In the genomic region with DNA sequence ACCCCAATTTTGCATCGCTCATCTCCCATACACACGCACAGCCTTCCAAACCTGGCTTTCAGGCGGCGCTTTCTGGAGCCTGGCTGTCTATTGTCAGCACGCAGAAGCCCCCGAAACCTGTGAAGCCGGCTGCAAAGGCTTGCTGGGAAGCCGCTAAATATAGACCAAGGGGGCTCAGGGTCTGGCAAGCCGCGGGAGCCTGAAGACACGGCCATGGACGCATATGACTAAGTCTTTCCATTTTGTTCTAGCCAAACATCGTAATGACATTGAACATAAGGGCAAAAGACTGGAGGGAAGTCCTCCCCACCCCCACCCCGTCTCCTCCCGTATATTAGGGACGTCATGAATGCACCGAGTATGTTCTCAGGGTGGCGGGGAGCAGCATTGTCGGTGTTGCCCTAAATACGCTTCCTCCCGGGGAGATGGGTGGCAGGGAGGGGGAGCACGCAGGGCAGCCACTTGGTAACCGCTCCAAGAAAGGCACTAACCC, we compare ENCODE assay signal across 10 cellular contexts. TPM values are rescaled to one million over a fixed set of nuclear protein-coding genes. Genes with fewer than 3 reads are reported as not detected.
DNase-seq lines count a peak whose midpoint lies in the region; ATAC-seq and TF ChIP-seq lines count a peak whose summit lies in the region.
"Had no signal": no experiment of that assay in that cellular context is flagged by ENCODE, and none has a peak within 500 bp of the region (broad histone marks: within the 10 kb centered on the region; RNA-seq: fewer than 3 reads in every experiment).

No MANE protein-coding gene starts in this region.

- H3K27me3 ChIP-seq in SK-N-SH (ENCODE audit: insufficient read depth) = peaks cover 26% of the 10 kb centered on the region
- H3K27me3 ChIP-seq in body of pancreas = no peaks in the 10 kb centered on the region
- H3K27me3 ChIP-seq in layer of hippocampus (ENCODE audit: control insufficient read depth, insufficient read depth, low read length) = no peaks in the 10 kb centered on the region

- no peak for TF ChIP-seq EP300 in SK-N-SH (IDR thresholded peaks at IDR 0.05; ENCODE audit: borderline replicate concordance in 1 of 2, low read depth in 1 of 2, low read length in 1 of 2)

- DNase-seq in SK-N-SH (no peak), body of pancreas (peak; percentile 23 to 68 (median 44))
- DNase-seq in activated effector memory CD4-positive, alpha-beta T cell treated with anti-CD3 and anti-CD28 coated beads, Interleukin-2, amount 50 U/mL, for 16 hours = no peak

- no peaks in the 10 kb centered on the region for H3K9me2 ChIP-seq in SK-N-SH

- no peaks in the 10 kb centered on the region for H3K36me3 ChIP-seq in SK-N-SH (replicated peaks in 1 of 2; ENCODE audit: control insufficient read depth in 1 of 2, insufficient read depth in 2 of 2, low read length in 1 of 2)
- no peaks in the 10 kb centered on the region for H3K36me3 ChIP-seq in body of pancreas (replicated peaks in 1 of 2; ENCODE audit: insufficient read depth in 1 of 2, low read depth in 2 of 2)
- H3K36me3 ChIP-seq: MG63 had no signal

- TF ChIP-seq RAD21 in SK-N-SH (IDR thresholded peaks at IDR 0.05; ENCODE audit: low read length) = no peak

- no peak overlapping the region for H2AFZ ChIP-seq in SK-N-SH (ENCODE audit: low read depth)

- H4K20me1 ChIP-seq in SK-N-SH (ENCODE audit: insufficient read depth) = no peaks in the 10 kb centered on the region

- no peak overlapping the region for H3K9ac ChIP-seq in SK-N-SH

- H3K4me1 ChIP-seq in SK-N-SH (ENCODE audit: control insufficient read depth in 1 of 2, insufficient read depth in 2 of 2, low read depth in 1 of 2, low read length in 1 of 2) = no peaks in the 10 kb centered on the region
- peaks cover 28% of the 10 kb centered on the region for H3K4me1 ChIP-seq in body of pancreas

- H3K27ac ChIP-seq in SK-N-SH (ENCODE audit: low read depth in 2 of 2, low read length in 1 of 2) = no peak overlapping the region
- peak overlapping the region; percentile 85 to 96 (median 90) for H3K27ac ChIP-seq in body of pancreas
- peak overlapping the region; percentile 81 for H3K27ac ChIP-seq in layer of hippocampus (ENCODE audit: low read depth, low read length)
- peak overlapping the region; percentile 80 for H3K27ac ChIP-seq in temporal lobe (ENCODE audit: low read depth, low read length)

- WGBS in SK-N-SH (ENCODE audit: low lambda C conversion rate) = 2% methylated on average over 12 of the region's 23 CpGs
- WGBS in body of pancreas, 2 donors = 2% methylated on average over 13 to 23 of the region's 23 CpGs

- TF ChIP-seq CTCF in SK-N-SH (IDR thresholded peaks at IDR 0.05) = no peak
- TF ChIP-seq CTCF in body of pancreas (IDR thresholded peaks at IDR 0.05) = no peak

- CTCF ChIA-PET in SK-N-SH (lab: Yijun Ruan, JAX) = interaction anchor here (0.9 kb wide), 1 partner anchor 143 kb away, joined by 3 read pairs; no protein-coding TSS in a partner anchor

- H3F3A ChIP-seq in SK-N-SH (replicated peaks; ENCODE audit: insufficient read depth) = no peaks in the 10 kb centered on the region

- H3K4me2 ChIP-seq in SK-N-SH = peak overlapping the region; percentile 71; the same call in 1 of the 2 replicates

- ATAC-seq in SK-N-SH treated with all-trans-retinoic acid at 6 μM for 48 hours = no peak
- peak; percentile 17 for ATAC-seq in body of pancreas
- no peak for ATAC-seq in HG03095 (IDR thresholded peaks at IDR 0.05; ENCODE audit: unreplicated experiment)
- ATAC-seq in HG02852 (IDR thresholded peaks at IDR 0.05; ENCODE audit: unreplicated experiment) = no peak

- H3K4me3 ChIP-seq in SK-N-SH (ENCODE audit: low read depth in 2 of 2, low read length in 1 of 2) = peak overlapping the region in 1 of 2 experiments; percentile 52; a peak in 2 of 4 replicates
- peak overlapping the region; percentile 86 to 88 for H3K4me3 ChIP-seq in body of pancreas

- H3K9me3 ChIP-seq in SK-N-SH (no peaks in the 10 kb centered on the region), body of pancreas (no peaks in the 10 kb centered on the region)
- H3K9me3 ChIP-seq: MG63 had no signal

- peak in 2 of 3 donors; percentile 57 to 70 for TF ChIP-seq POLR2A in body of pancreas (IDR thresholded peaks at IDR 0.05)

- H3K79me2 ChIP-seq in SK-N-SH (ENCODE audit: insufficient read depth) = no peaks in the 10 kb centered on the region

- intact Hi-C loops in body of pancreas (cut with DNase I) = no loop called here

- POLR2A ChIA-PET in SK-N-SH (lab: Yijun Ruan, JAX) = no interaction called here

TF ChIP-seq in SK-N-SH, 30 proteins besides CTCF, POLR2A, EP300 and RAD21 (continues in another document):
- no peak for TF ChIP-seq NFIC (IDR thresholded peaks at IDR 0.05; ENCODE audit: borderline replicate concordance)
- no peak for TF ChIP-seq MAX (IDR thresholded peaks at IDR 0.05; ENCODE audit: low read depth)
- TF ChIP-seq MEF2A (IDR thresholded peaks at IDR 0.05; ENCODE audit: borderline replicate concordance, low read depth) = no peak
- TF ChIP-seq SMC3 (IDR thresholded peaks at IDR 0.05; ENCODE audit: low read depth, low read length) = no peak
- no peak for TF ChIP-seq RXRA (IDR thresholded peaks at IDR 0.05; ENCODE audit: borderline replicate concordance, low read depth)
- TF ChIP-seq, protein P1, sequence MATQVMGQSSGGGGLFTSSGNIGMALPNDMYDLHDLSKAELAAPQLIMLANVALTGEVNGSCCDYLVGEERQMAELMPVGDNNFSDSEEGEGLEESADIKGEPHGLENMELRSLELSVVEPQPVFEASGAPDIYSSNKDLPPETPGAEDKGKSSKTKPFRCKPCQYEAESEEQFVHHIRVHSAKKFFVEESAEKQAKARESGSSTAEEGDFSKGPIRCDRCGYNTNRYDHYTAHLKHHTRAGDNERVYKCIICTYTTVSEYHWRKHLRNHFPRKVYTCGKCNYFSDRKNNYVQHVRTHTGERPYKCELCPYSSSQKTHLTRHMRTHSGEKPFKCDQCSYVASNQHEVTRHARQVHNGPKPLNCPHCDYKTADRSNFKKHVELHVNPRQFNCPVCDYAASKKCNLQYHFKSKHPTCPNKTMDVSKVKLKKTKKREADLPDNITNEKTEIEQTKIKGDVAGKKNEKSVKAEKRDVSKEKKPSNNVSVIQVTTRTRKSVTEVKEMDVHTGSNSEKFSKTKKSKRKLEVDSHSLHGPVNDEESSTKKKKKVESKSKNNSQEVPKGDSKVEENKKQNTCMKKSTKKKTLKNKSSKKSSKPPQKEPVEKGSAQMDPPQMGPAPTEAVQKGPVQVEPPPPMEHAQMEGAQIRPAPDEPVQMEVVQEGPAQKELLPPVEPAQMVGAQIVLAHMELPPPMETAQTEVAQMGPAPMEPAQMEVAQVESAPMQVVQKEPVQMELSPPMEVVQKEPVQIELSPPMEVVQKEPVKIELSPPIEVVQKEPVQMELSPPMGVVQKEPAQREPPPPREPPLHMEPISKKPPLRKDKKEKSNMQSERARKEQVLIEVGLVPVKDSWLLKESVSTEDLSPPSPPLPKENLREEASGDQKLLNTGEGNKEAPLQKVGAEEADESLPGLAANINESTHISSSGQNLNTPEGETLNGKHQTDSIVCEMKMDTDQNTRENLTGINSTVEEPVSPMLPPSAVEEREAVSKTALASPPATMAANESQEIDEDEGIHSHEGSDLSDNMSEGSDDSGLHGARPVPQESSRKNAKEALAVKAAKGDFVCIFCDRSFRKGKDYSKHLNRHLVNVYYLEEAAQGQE (IDR thresholded peaks at IDR 0.05; ENCODE audit: low read depth, low read length) = no peak
- no peak for TF ChIP-seq FOXM1 (IDR thresholded peaks at IDR 0.05; ENCODE audit: low read depth)

TF ChIP-seq in SK-N-SH treated with all-trans-retinoic acid at 6 μM for 48 hours, 23 proteins besides CTCF, POLR2A, EP300 and RAD21 (continues in another document):
- TF ChIP-seq TCF4 (CRISPR knock-in tag; IDR thresholded peaks at IDR 0.05; ENCODE audit: borderline replicate concordance) (no peak), ZFP3 (CRISPR knock-in tag; IDR thresholded peaks at IDR 0.05) (no peak), OSR1 (CRISPR knock-in tag; IDR thresholded peaks at IDR 0.05) (no peak), ZNF565 (CRISPR knock-in tag; conservative IDR thresholded peaks at IDR 0.05; ENCODE audit: low read depth) (no peak), SNAI2 (CRISPR knock-in tag; IDR thresholded peaks at IDR 0.05) (no peak), ARNTL (CRISPR knock-in tag; IDR thresholded peaks at IDR 0.05; ENCODE audit: borderline replicate concordance, low read depth) (no peak), ZNF8 (CRISPR knock-in tag; IDR thresholded peaks at IDR 0.05) (no peak), BACH2 (CRISPR knock-in tag; IDR thresholded peaks at IDR 0.05; ENCODE audit: borderline replicate concordance) (no peak), ZFP30 (CRISPR knock-in tag; IDR thresholded peaks at IDR 0.05) (no peak)
- TF ChIP-seq, protein P2, sequence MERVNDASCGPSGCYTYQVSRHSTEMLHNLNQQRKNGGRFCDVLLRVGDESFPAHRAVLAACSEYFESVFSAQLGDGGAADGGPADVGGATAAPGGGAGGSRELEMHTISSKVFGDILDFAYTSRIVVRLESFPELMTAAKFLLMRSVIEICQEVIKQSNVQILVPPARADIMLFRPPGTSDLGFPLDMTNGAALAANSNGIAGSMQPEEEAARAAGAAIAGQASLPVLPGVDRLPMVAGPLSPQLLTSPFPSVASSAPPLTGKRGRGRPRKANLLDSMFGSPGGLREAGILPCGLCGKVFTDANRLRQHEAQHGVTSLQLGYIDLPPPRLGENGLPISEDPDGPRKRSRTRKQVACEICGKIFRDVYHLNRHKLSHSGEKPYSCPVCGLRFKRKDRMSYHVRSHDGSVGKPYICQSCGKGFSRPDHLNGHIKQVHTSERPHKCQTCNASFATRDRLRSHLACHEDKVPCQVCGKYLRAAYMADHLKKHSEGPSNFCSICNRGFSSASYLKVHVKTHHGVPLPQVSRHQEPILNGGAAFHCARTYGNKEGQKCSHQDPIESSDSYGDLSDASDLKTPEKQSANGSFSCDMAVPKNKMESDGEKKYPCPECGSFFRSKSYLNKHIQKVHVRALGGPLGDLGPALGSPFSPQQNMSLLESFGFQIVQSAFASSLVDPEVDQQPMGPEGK (CRISPR knock-in tag; IDR thresholded peaks at IDR 0.05; ENCODE audit: borderline replicate concordance) = no peak
- TF ChIP-seq, protein P3, sequence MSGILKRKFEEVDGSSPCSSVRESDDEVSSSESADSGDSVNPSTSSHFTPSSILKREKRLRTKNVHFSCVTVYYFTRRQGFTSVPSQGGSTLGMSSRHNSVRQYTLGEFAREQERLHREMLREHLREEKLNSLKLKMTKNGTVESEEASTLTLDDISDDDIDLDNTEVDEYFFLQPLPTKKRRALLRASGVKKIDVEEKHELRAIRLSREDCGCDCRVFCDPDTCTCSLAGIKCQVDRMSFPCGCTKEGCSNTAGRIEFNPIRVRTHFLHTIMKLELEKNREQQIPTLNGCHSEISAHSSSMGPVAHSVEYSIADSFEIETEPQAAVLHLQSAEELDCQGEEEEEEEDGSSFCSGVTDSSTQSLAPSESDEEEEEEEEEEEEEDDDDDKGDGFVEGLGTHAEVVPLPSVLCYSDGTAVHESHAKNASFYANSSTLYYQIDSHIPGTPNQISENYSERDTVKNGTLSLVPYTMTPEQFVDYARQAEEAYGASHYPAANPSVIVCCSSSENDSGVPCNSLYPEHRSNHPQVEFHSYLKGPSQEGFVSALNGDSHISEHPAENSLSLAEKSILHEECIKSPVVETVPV (CRISPR knock-in tag; IDR thresholded peaks at IDR 0.05) = no peak

RNA-seq across cellular contexts. Expression of gene CTNND2, which starts 1.1 kb away (rescaled TPM):
- not detected in 2 replicates for polyA plus RNA-seq in SK-N-SH (2012; rRNA removed)
- not detected in 2 replicates for polyA plus RNA-seq in SK-N-SH (2012; cell fraction: cytosol; rRNA removed)
- polyA plus RNA-seq in SK-N-SH (2012; cell fraction: nucleus; rRNA removed) = not detected in 2 replicates
- total RNA-seq in body of pancreas (10 to 100 TPM; 21.0 to 82.4 TPM), temporal lobe (115 TPM)
- polyA plus RNA-seq: AG04450 had no signal

Comparison
In these comparisons a context has a peak if more than half of its experiments do, and no peak if none do; other contexts are left out.
1. DNase-seq: peak in body of pancreas (4 of 4); none in SK-N-SH (single experiment) and activated effector memory CD4-positive, alpha-beta T cell treated with anti-CD3 and anti-CD28 coated beads, Interleukin-2, amount 50 U/mL, for 16 hours (single experiment).
2. H3K27ac ChIP-seq: peak in body of pancreas (4 of 4), layer of hippocampus (single experiment) and temporal lobe (single experiment); none in SK-N-SH (0 of 2).